ENCODE assay signal across 16 cellular contexts in the genomic region with DNA sequence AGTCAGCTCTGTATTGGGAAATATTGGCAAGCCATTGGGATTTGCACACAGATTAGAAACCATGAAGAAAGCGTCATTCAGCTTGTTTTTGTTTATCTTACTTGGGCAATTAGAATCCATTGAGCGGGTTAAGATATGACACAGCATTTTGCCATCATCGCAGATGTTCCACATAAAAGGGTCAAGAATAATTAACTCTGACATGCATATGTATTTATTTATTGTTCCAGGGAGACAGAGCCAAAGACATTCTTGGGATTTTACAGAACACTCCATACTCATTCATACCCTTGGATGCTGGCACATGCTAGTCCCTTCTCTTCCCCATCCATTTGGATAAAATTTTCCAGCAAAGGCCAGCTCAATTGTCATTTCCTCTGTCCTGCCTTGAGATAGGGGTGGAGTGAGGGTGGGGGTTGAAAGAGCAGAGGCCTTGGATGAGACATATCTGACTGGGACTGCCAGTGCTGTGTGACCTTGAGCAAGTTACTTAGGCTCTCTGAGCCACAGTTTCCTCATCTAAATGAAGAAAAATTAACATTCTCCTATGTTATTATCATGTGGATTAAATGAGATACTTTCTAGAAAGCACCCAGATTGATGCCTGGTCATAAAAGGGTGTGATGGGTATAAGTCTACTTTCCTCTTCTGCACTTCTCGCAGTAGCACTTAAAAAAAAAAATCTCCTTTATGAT.
DNase-seq lines count a peak whose midpoint lies in the region; ATAC-seq lines count a peak whose summit lies in the region.
"Had no signal": no experiment of that assay in that cellular context is flagged by ENCODE, and none has a peak within 500 bp of the region (broad histone marks: within the 10 kb centered on the region; RNA-seq: fewer than 3 reads in every experiment).

No MANE protein-coding gene starts in this region.

- intact Hi-C loops in sciatic nerve (cut with DNase I): no loop called here

- ATAC-seq in sciatic nerve: peak; percentile 92
- ATAC-seq: activated CD8-positive, alpha-beta T cell treated with anti-CD3 and anti-CD28 coated beads, Interleukin-2, amount 10 ng/mL, durations not matched to agents 7 days and 5 days had no signal

- DNase-seq in NCI-H345 (lab: John Stamatoyannopoulos, UW) (peak; percentile 32), NCI-H345 treated with DMSO at 0.1 percent for 48 hours (lab: John Stamatoyannopoulos, UW; ENCODE audit: unreplicated experiment) (no peak), NCI-H774 (lab: John Stamatoyannopoulos, UW) (peak; percentile 4), fibroblast of peridontal ligament (ENCODE audit: extremely low read depth) (peak; percentile 97), sciatic nerve (ENCODE audit: low spot score) (no peak), GOT3 (lab: John Stamatoyannopoulos, UW) (no peak), NCI-H2107 (lab: John Stamatoyannopoulos, UW) (no peak), activated gamma-delta T cell (lab: John Stamatoyannopoulos, UW) (no peak)
- DNase-seq: activated CD8-positive, alpha-beta T cell treated with anti-CD3 and anti-CD28 coated beads, Interleukin-2, amount 10 ng/mL, durations not matched to agents 7 days and 5 days; activated effector memory CD4-positive, alpha-beta T cell treated with anti-CD3 and anti-CD28 coated beads, Interleukin-2, amount 50 U/mL, for 16 hours; Calu3; mesendoderm; NCI-H1694; NCI-H748 treated with DMSO at 0.1 percent for 48 hours; SHP77; spleen had no signal

Comparison
In these comparisons a context has a peak if more than half of its experiments do, and no peak if none do; other contexts are left out.
1. DNase-seq: peak in NCI-H345 (single experiment), NCI-H774 (single experiment) and fibroblast of peridontal ligament (single experiment); none in NCI-H345 treated with DMSO at 0.1 percent for 48 hours (single experiment), sciatic nerve (single experiment), GOT3 (single experiment), NCI-H2107 (single experiment) and activated gamma-delta T cell (single experiment).